In genomic region chr12:131941987-131942341, GRCh38 we compare ENCODE assay signal across 20 cellular contexts. TPM values are rescaled to one million over a fixed set of nuclear protein-coding genes. Genes with fewer than 3 reads are reported as not detected.
A peak's percentile ranks its signal among the peaks of the same experiment; 100 is the strongest.
DNase-seq lines count a peak whose midpoint lies in the region; ATAC-seq and TF ChIP-seq lines count a peak whose summit lies in the region.
"Had no signal": no experiment of that assay in that cellular context is flagged by ENCODE, and none has a peak within 500 bp of the region (broad histone marks: within the 10 kb centered on the region; RNA-seq: fewer than 3 reads in every experiment).

No MANE protein-coding gene starts in this region.

- TF ChIP-seq CTCF in left ventricle myocardium inferior (IDR thresholded peaks at IDR 0.05; ENCODE audit: borderline replicate concordance) (no peak), chondrocyte (IDR thresholded peaks at IDR 0.05) (no peak)

- no peak overlapping the region for H3K4me3 Mint-ChIP-seq in chondrocyte (ENCODE audit: unreplicated experiment)
- no peak overlapping the region for H3K4me3 Mint-ChIP-seq in activated CD8-positive, alpha-beta T cell treated with anti-CD3 and anti-CD28 coated beads, Interleukin-2, amount 10 ng/mL, durations not matched to agents 7 days and 5 days
- H3K4me3 Mint-ChIP-seq: HFFc6 had no signal

- no peak for ATAC-seq in left cardiac atrium
- ATAC-seq in activated CD8-positive, alpha-beta T cell treated with anti-CD3 and anti-CD28 coated beads, Interleukin-2, amount 10 ng/mL, durations not matched to agents 7 days and 5 days = no peak
- no peak for ATAC-seq in HG03460 (IDR thresholded peaks at IDR 0.05; ENCODE audit: unreplicated experiment)
- ATAC-seq: Right ventricle myocardium inferior had no signal

- CTCF ChIA-PET in activated CD8-positive, alpha-beta T cell treated with anti-CD3 and anti-CD28 coated beads, Interleukin-2, amount 10 ng/mL, durations not matched to agents 7 days and 5 days (lab: Charles Lee) = no interaction called here

- peaks cover 16% of the 10 kb centered on the region for H3K36me3 Mint-ChIP-seq in chondrocyte (ENCODE audit: low read depth)
- H3K36me3 Mint-ChIP-seq in activated CD8-positive, alpha-beta T cell treated with anti-CD3 and anti-CD28 coated beads, Interleukin-2, amount 10 ng/mL, durations not matched to agents 7 days and 5 days (ENCODE audit: low read depth) = peaks cover 48% of the 10 kb centered on the region

- no peaks in the 10 kb centered on the region for H3K9me3 Mint-ChIP-seq in chondrocyte (ENCODE audit: low read depth)
- H3K9me3 Mint-ChIP-seq in activated CD8-positive, alpha-beta T cell treated with anti-CD3 and anti-CD28 coated beads, Interleukin-2, amount 10 ng/mL, durations not matched to agents 7 days and 5 days (ENCODE audit: insufficient read depth) = no peaks in the 10 kb centered on the region
- H3K9me3 Mint-ChIP-seq: HFFc6 had no signal

- DNase-seq in left cardiac atrium (peak; percentile 6), left ventricle myocardium inferior (no peak), chondrocyte (ENCODE audit: low spot score) (peak; percentile 82), posterior vena cava (ENCODE audit: low spot score) (peak; percentile 74), NCI-H128 (lab: John Stamatoyannopoulos, UW; ENCODE audit: unreplicated experiment) (no peak)
- DNase-seq in activated CD8-positive, alpha-beta T cell treated with anti-CD3 and anti-CD28 coated beads, Interleukin-2, amount 10 ng/mL, durations not matched to agents 7 days and 5 days = no peak
- DNase-seq: HFFc6, MV-4-11, NCI-H1417, NCI-H1694 treated with DMSO at 0.1 percent for 48 hours, NCI-H2081 treated with DMSO at 0.1 percent for 48 hours, NCI-H2171 treated with DMSO at 0.1 percent for 48 hours, NCI-H446, NCI-H526 treated with DMSO at 0.1 percent for 48 hours, OCI-M1 had no signal

- intact Hi-C loops in left cardiac atrium (cut with DNase I) = loop anchor here in 1 of 2 donors (10.0 kb wide), 1 partner anchor 107 kb away; no protein-coding TSS in a partner anchor
- intact Hi-C loops in left ventricle myocardium inferior (cut with micrococcal nuclease) = no loop called here
- intact Hi-C loops in posterior vena cava (cut with DNase I) = no loop called here

- no peak overlapping the region for H3K27ac ChIP-seq in left ventricle myocardium inferior (replicated peaks)
- H3K27ac ChIP-seq: C4-2B, HL-60, SJSA1 had no signal

- no peaks in the 10 kb centered on the region for H3K4me1 ChIP-seq in left ventricle myocardium inferior
- H3K4me1 ChIP-seq: SJSA1 had no signal

- H3K27ac Mint-ChIP-seq in chondrocyte (ENCODE audit: unreplicated experiment) = no peak overlapping the region
- H3K27ac Mint-ChIP-seq in activated CD8-positive, alpha-beta T cell treated with anti-CD3 and anti-CD28 coated beads, Interleukin-2, amount 10 ng/mL, durations not matched to agents 7 days and 5 days = no peak overlapping the region
- H3K27ac Mint-ChIP-seq: HFFc6 had no signal

- H3K4me3 ChIP-seq in left ventricle myocardium inferior = no peak overlapping the region
- H3K4me3 ChIP-seq: SJSA1 had no signal

- H3K27me3 Mint-ChIP-seq in chondrocyte (ENCODE audit: low read depth) = no peaks in the 10 kb centered on the region
- H3K27me3 Mint-ChIP-seq in activated CD8-positive, alpha-beta T cell treated with anti-CD3 and anti-CD28 coated beads, Interleukin-2, amount 10 ng/mL, durations not matched to agents 7 days and 5 days (ENCODE audit: low read depth) = no peaks in the 10 kb centered on the region

- no peaks in the 10 kb centered on the region for H3K27me3 ChIP-seq in left ventricle myocardium inferior (ENCODE audit: low read depth)
- H3K27me3 ChIP-seq: SJSA1 had no signal

- H3K36me3 ChIP-seq in left ventricle myocardium inferior = peaks cover 46% of the 10 kb centered on the region

- no peaks in the 10 kb centered on the region for H3K9me3 ChIP-seq in left ventricle myocardium inferior (replicated peaks)
- H3K9me3 ChIP-seq: SJSA1 had no signal

- POLR2A ChIA-PET in activated CD8-positive, alpha-beta T cell treated with anti-CD3 and anti-CD28 coated beads, Interleukin-2, amount 10 ng/mL, durations not matched to agents 7 days and 5 days (lab: Charles Lee) = interaction anchor here (0.8 kb wide), 1 partner anchor 12 kb away, joined by 5 read pairs; no protein-coding TSS in a partner anchor

- H3K4me1 Mint-ChIP-seq in chondrocyte (ENCODE audit: low read depth) = no peaks in the 10 kb centered on the region
- no peaks in the 10 kb centered on the region for H3K4me1 Mint-ChIP-seq in activated CD8-positive, alpha-beta T cell treated with anti-CD3 and anti-CD28 coated beads, Interleukin-2, amount 10 ng/mL, durations not matched to agents 7 days and 5 days (ENCODE audit: low read depth)

RNA-seq across cellular contexts. Expression of gene EP400, which starts 7.8 kb away (rescaled TPM):
- total RNA-seq in left cardiac atrium (10 to 100 TPM; 15.7 to 21.1 TPM), left ventricle myocardium inferior (15.3 TPM), chondrocyte (35.9 to 48.0 TPM (median 36.8 TPM) in 3 replicates), posterior vena cava (10 to 100 TPM; 32.6 to 35.2 TPM)
- total RNA-seq in activated CD8-positive, alpha-beta T cell treated with anti-CD3 and anti-CD28 coated beads, Interleukin-2, amount 10 ng/mL, durations not matched to agents 7 days and 5 days = 10 to 100 TPM; 58.0 to 58.8 TPM

RNA-seq across cellular contexts. Expression of gene PUS1, which starts 12.9 kb away (rescaled TPM):
- total RNA-seq in left cardiac atrium (10 to 100 TPM in 1 of 2 donors, 1 to 10 TPM in 1; 7.7 to 19.2 TPM), left ventricle myocardium inferior (7.7 TPM), chondrocyte (18.7 to 21.0 TPM (median 19.8 TPM) in 3 replicates), posterior vena cava (10 to 100 TPM; 12.5 to 16.1 TPM)
- total RNA-seq in activated CD8-positive, alpha-beta T cell treated with anti-CD3 and anti-CD28 coated beads, Interleukin-2, amount 10 ng/mL, durations not matched to agents 7 days and 5 days = 10 to 100 TPM; 57.3 to 64.7 TPM

RNA-seq across cellular contexts. Expression of gene ULK1, which starts 47.5 kb away (rescaled TPM):
- total RNA-seq in left cardiac atrium = 10 to 100 TPM; 27.6 to 34.5 TPM
- 57.4 TPM for total RNA-seq in left ventricle myocardium inferior
- 54.2 to 65.7 TPM (median 56.1 TPM) in 3 replicates for total RNA-seq in chondrocyte
- 10 to 100 TPM; 23.0 to 23.8 TPM for total RNA-seq in posterior vena cava
- 10 to 100 TPM; 17.1 to 20.6 TPM for total RNA-seq in activated CD8-positive, alpha-beta T cell treated with anti-CD3 and anti-CD28 coated beads, Interleukin-2, amount 10 ng/mL, durations not matched to agents 7 days and 5 days

Comparison
In these comparisons a context has a peak if more than half of its experiments do, and no peak if none do; other contexts are left out.
1. DNase-seq: peak in left cardiac atrium (single experiment), chondrocyte (single experiment) and posterior vena cava (single experiment); none in left ventricle myocardium inferior (single experiment), activated CD8-positive, alpha-beta T cell treated with anti-CD3 and anti-CD28 coated beads, Interleukin-2, amount 10 ng/mL, durations not matched to agents 7 days and 5 days (single experiment) and NCI-H128 (single experiment).